Comparison of ENCODE assay signal across 22 cellular contexts in the genomic region with DNA sequence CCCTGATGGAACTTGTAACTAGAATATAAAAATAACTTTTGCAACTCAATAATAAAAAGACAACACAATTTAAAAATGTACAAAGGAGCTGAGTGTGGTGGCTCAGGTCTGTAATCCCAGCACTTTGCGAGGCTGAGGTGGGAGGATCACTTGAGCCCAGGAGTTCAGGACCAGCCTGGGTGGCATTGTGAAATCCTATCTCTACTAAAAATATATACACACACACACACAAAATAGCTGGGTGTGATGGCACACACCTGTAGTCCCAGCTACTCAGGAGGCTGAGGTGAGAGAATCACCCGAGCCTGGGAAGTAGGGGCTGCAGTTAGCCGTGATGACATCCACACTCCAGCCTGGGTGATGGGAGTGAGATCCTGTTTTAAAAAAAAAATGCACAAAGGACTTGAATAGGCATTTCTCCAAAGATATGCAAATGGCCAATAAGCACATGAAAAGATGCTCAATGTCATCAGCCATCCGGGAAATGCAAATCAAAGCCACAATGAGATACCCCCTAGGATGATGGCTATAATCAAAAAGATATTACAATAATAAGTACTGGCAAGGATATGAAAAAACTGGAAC.
"Had no signal": no experiment of that assay in that cellular context is flagged by ENCODE, and none has a peak within 500 bp of the region (broad histone marks: within the 10 kb centered on the region; RNA-seq: fewer than 3 reads in every experiment).

No MANE protein-coding gene starts in this region.

- H3K9me3 ChIP-seq: sigmoid colon, testis had no signal

- H3K4me3 ChIP-seq: coronary artery, heart right ventricle, left ventricle myocardium inferior, lower lobe of right lung, right atrium auricular region, sigmoid colon, skin epidermis, testis had no signal

- DNase-seq: effector CD4-positive, alpha-beta T cell; heart right ventricle; hypothalamus; immature natural killer cell; left ventricle myocardium inferior; lower lobe of right lung; natural killer cell; posterior cingulate gyrus; sigmoid colon; stimulated activated CD4-positive, alpha-beta T cell treated with anti-CD3 and anti-CD28 coated beads, Interleukin-2, amount 100 ng/mL, for 24 hours; stimulated activated CD4-positive, alpha-beta T cell treated with anti-CD3 and anti-CD28 coated beads, Interleukin-4, amount 100 ng/mL, for 4 hours; stimulated activated naive B cell treated with anti-CD40 and anti-IgM and Interleukin-4, amounts not matched to agents 10 μg/mL and 1 μg/mL and 100 μg/mL, for 72 hours; stimulated activated naive CD8-positive, alpha-beta T cell treated with anti-CD3 and anti-CD28 coated beads, Interleukin-15, amount 100 ng/mL, for 72 hours; testis; trophoblast cell had no signal

- H3K4me1 ChIP-seq: heart right ventricle, left ventricle myocardium inferior, lower lobe of right lung, right atrium auricular region, sigmoid colon, testis had no signal

- H3K4me3 Mint-ChIP-seq: immature natural killer cell; memory B cell; mesothelial cell of epicardium; natural killer cell; neural crest cell; stimulated activated naive B cell treated with anti-CD40 and anti-IgM and Interleukin-4, amounts not matched to agents 10 μg/mL and 1 μg/mL and 100 μg/mL, for 72 hours; stimulated activated naive CD8-positive, alpha-beta T cell treated with anti-CD3 and anti-CD28 coated beads, Interleukin-15, amount 100 ng/mL, for 72 hours had no signal

- H3K27me3 ChIP-seq: right atrium auricular region, sigmoid colon, testis had no signal

- H3K4me1 Mint-ChIP-seq: immature natural killer cell; memory B cell; mesothelial cell of epicardium; natural killer cell; neural crest cell; stimulated activated naive B cell treated with anti-CD40 and anti-IgM and Interleukin-4, amounts not matched to agents 10 μg/mL and 1 μg/mL and 100 μg/mL, for 72 hours; stimulated activated naive CD8-positive, alpha-beta T cell treated with anti-CD3 and anti-CD28 coated beads, Interleukin-15, amount 100 ng/mL, for 72 hours had no signal

- H3K27ac ChIP-seq: coronary artery, heart right ventricle, left ventricle myocardium inferior, lower lobe of right lung, right atrium auricular region, sigmoid colon, skin epidermis, testis had no signal

- ATAC-seq: esophagus mucosa; lower lobe of right lung; natural killer cell; stimulated activated naive B cell treated with anti-CD40 and anti-IgM and Interleukin-4, amounts not matched to agents 10 μg/mL and 1 μg/mL and 100 μg/mL, for 72 hours; stimulated activated naive CD8-positive, alpha-beta T cell treated with anti-CD3 and anti-CD28 coated beads, Interleukin-15, amount 100 ng/mL, for 72 hours had no signal

- H3K36me3 ChIP-seq: heart right ventricle, left ventricle myocardium inferior, lower lobe of right lung, right atrium auricular region, sigmoid colon had no signal

- H3K27ac Mint-ChIP-seq: immature natural killer cell; memory B cell; mesothelial cell of epicardium; natural killer cell; stimulated activated naive B cell treated with anti-CD40 and anti-IgM and Interleukin-4, amounts not matched to agents 10 μg/mL and 1 μg/mL and 100 μg/mL, for 72 hours; stimulated activated naive CD8-positive, alpha-beta T cell treated with anti-CD3 and anti-CD28 coated beads, Interleukin-15, amount 100 ng/mL, for 72 hours had no signal

- H3K36me3 Mint-ChIP-seq: memory B cell, mesothelial cell of epicardium had no signal
